Comparison of ENCODE assay signal across 17 cellular contexts in the genomic region with DNA sequence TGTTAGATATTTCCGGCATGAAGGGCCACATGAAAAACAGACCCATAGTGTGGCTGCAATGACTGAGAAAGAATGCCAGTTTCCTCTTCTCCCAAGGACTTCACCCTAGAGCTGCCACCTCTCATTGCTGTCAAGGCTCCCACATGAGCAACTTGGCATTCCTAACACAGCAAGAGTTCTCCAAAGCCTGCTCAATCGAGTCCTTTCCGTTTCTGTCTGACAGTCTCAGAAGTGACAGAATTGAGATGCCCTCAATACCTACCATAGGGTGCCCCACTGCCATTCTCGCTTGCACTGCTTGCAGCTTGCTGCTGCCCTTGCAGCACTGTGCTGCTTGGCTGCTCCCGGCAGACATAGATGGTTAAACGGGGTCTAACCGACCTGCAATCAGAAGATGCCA. TPM values are rescaled to one million over a fixed set of nuclear protein-coding genes. Genes with fewer than 3 reads are reported as not detected.
DNase-seq lines count a peak whose midpoint lies in the region; ATAC-seq and TF ChIP-seq lines count a peak whose summit lies in the region.
"Had no signal": no experiment of that assay in that cellular context is flagged by ENCODE, and none has a peak within 500 bp of the region (broad histone marks: within the 10 kb centered on the region; RNA-seq: fewer than 3 reads in every experiment).

No MANE protein-coding gene starts in this region.

- H3K4me1 ChIP-seq in endodermal cell (ENCODE audit: control insufficient read depth, insufficient read depth, low read length): no peaks in the 10 kb centered on the region
- H3K4me1 ChIP-seq: BLaER1, Caco-2 had no signal

- peaks cover 97% of the 10 kb centered on the region for H3K36me3 ChIP-seq in endodermal cell (ENCODE audit: control insufficient read depth, insufficient read depth, low read length)

- TF ChIP-seq CTCF in endodermal cell (conservative IDR thresholded peaks at IDR 0.05) (no peak), osteocyte (IDR thresholded peaks at IDR 0.05) (no peak)

- no peak overlapping the region for H3K9ac ChIP-seq in endodermal cell (ENCODE audit: extremely low read depth, low read length, poor library complexity, severe bottlenecking)
- H3K9ac ChIP-seq: BLaER1, GM23248 had no signal

- DNase-seq in activated T-cell treated with anti-CD3 and anti-CD28 coated beads, Interleukin-2, amount 50 U/mL, for 24 hours: no peak
- DNase-seq in activated T-cell treated with anti-CD3 and anti-CD28 coated beads, Interleukin-2, amount 50 U/mL, for 48 hours: no peak
- DNase-seq in G401 (ENCODE audit: low spot score): peak; percentile 43
- no peak for DNase-seq in endodermal cell
- peak; percentile 65 for DNase-seq in osteocyte (ENCODE audit: extremely low spot score, unreplicated experiment)
- DNase-seq in NCI-H2227 treated with DMSO at 0.1 percent for 48 hours (lab: John Stamatoyannopoulos, UW): no peak
- DNase-seq in NCI-H2196 (lab: John Stamatoyannopoulos, UW; ENCODE audit: unreplicated experiment): no peak
- DNase-seq: 8988T; AML-193; Caco-2; CD8-positive, alpha-beta memory T cell; DMS53; GM23248 had no signal

- in situ Hi-C loops in G401 (cut with HindIII; ENCODE audit: low sequenced_read_pairs): no loop called here

- peak overlapping the region; percentile 24 for H3K27ac Mint-ChIP-seq in activated T-cell treated with anti-CD3 and anti-CD28 coated beads, Interleukin-2, amount 50 U/mL, for 24 hours
- peak overlapping the region; percentile 35 for H3K27ac Mint-ChIP-seq in endodermal cell
- H3K27ac Mint-ChIP-seq in osteocyte (ENCODE audit: unreplicated experiment): peak overlapping the region; percentile 54

- no peaks in the 10 kb centered on the region for H3K9me3 Mint-ChIP-seq in activated T-cell treated with anti-CD3 and anti-CD28 coated beads, Interleukin-2, amount 50 U/mL, for 24 hours
- H3K9me3 Mint-ChIP-seq in endodermal cell: no peaks in the 10 kb centered on the region
- H3K9me3 Mint-ChIP-seq in osteocyte (ENCODE audit: unreplicated experiment): no peaks in the 10 kb centered on the region
- H3K9me3 Mint-ChIP-seq: CD8-positive, alpha-beta memory T cell had no signal

- H3K4me3 ChIP-seq in endodermal cell (ENCODE audit: low read length): no peak overlapping the region
- H3K4me3 ChIP-seq: BLaER1, GM12878, GM23248 had no signal

- no peak overlapping the region for H3K4me3 Mint-ChIP-seq in activated T-cell treated with anti-CD3 and anti-CD28 coated beads, Interleukin-2, amount 50 U/mL, for 24 hours
- H3K4me3 Mint-ChIP-seq in endodermal cell: no peak overlapping the region
- H3K4me3 Mint-ChIP-seq in osteocyte (ENCODE audit: unreplicated experiment): no peak overlapping the region

- peaks cover 17% of the 10 kb centered on the region for H3K4me1 Mint-ChIP-seq in activated T-cell treated with anti-CD3 and anti-CD28 coated beads, Interleukin-2, amount 50 U/mL, for 24 hours (ENCODE audit: low read depth)
- no peaks in the 10 kb centered on the region for H3K4me1 Mint-ChIP-seq in endodermal cell
- peaks cover 50% of the 10 kb centered on the region for H3K4me1 Mint-ChIP-seq in osteocyte (ENCODE audit: unreplicated experiment)

- no peaks in the 10 kb centered on the region for H3K27me3 ChIP-seq in endodermal cell (ENCODE audit: control insufficient read depth, insufficient read depth, low read length, poor library complexity, severe bottlenecking)
- H3K27me3 ChIP-seq: BLaER1 had no signal

- 92 to 93% methylated on average over 5 to 7 of the region's 7 CpGs for WGBS in endodermal cell (ENCODE audit: insufficient coverage in 1 of 2, insufficient read length in 1 of 2), 2 experiments

- no peak for ATAC-seq in GM18870 (IDR thresholded peaks at IDR 0.05; ENCODE audit: unreplicated experiment)
- ATAC-seq: GM12878, HCT116 had no signal

- no peaks in the 10 kb centered on the region for H3K27me3 Mint-ChIP-seq in activated T-cell treated with anti-CD3 and anti-CD28 coated beads, Interleukin-2, amount 50 U/mL, for 24 hours
- H3K27me3 Mint-ChIP-seq in endodermal cell (ENCODE audit: insufficient read depth) (no peaks in the 10 kb centered on the region), osteocyte (ENCODE audit: unreplicated experiment) (no peaks in the 10 kb centered on the region)
- H3K27me3 Mint-ChIP-seq: CD8-positive, alpha-beta memory T cell had no signal

- H3K36me3 Mint-ChIP-seq in activated T-cell treated with anti-CD3 and anti-CD28 coated beads, Interleukin-2, amount 50 U/mL, for 24 hours (ENCODE audit: low read depth): peaks cover 94% of the 10 kb centered on the region
- peaks cover 79% of the 10 kb centered on the region for H3K36me3 Mint-ChIP-seq in endodermal cell (ENCODE audit: low read depth)
- peaks cover 59% of the 10 kb centered on the region for H3K36me3 Mint-ChIP-seq in osteocyte (ENCODE audit: unreplicated experiment)

- no peak overlapping the region for H3K27ac ChIP-seq in endodermal cell (ENCODE audit: low read depth, low read length)
- H3K27ac ChIP-seq: BLaER1, GM23248 had no signal

- no peaks in the 10 kb centered on the region for H3K9me3 ChIP-seq in endodermal cell (ENCODE audit: control insufficient read depth, low read length)
- H3K9me3 ChIP-seq: BLaER1, Caco-2 had no signal

RNA-seq across cellular contexts. Expression of a gene that starts 44.3 kb away (rescaled TPM):
- 88.8 and 106 TPM in 2 replicates for total RNA-seq in G401 (2014; rRNA removed; shearing (Covaris generic))
- total RNA-seq in endodermal cell (10 to 100 TPM; 69.2 to 84.5 TPM), osteocyte (53.2 and 57.0 TPM in 2 replicates)
- 65.8 TPM for polyA plus RNA-seq in endodermal cell (2013, experiment 1 of 2)
- polyA plus RNA-seq in endodermal cell (2013, experiment 2 of 2): 62.4 TPM

Comparison
In these comparisons a context has a peak if more than half of its experiments do, and no peak if none do; other contexts are left out.
1. DNase-seq: peak in G401 (single experiment) and osteocyte (single experiment); none in activated T-cell treated with anti-CD3 and anti-CD28 coated beads, Interleukin-2, amount 50 U/mL, for 24 hours (single experiment), activated T-cell treated with anti-CD3 and anti-CD28 coated beads, Interleukin-2, amount 50 U/mL, for 48 hours (0 of 2), endodermal cell (single experiment), NCI-H2227 treated with DMSO at 0.1 percent for 48 hours (single experiment) and NCI-H2196 (single experiment).
2. Peak in every context shown above with its lines, with median percentiles within 50 percentile points of each other: H3K27ac Mint-ChIP-seq.